8 cellular contexts compared by ENCODE assay signal in genomic region chr14:51095854-51096823, GRCh38. TPM values are rescaled to one million over a fixed set of nuclear protein-coding genes. Genes with fewer than 3 reads are reported as not detected.
DNase-seq lines count a peak whose midpoint lies in the region; ATAC-seq and TF ChIP-seq lines count a peak whose summit lies in the region.

No MANE protein-coding gene starts in this region.

- CTCF ChIA-PET in AG04450 (lab: Charles Lee) = no interaction called here

- H3K4me3 ChIP-seq in AG04450 (ENCODE audit: low read depth, low read length) (peak overlapping the region; percentile 62), HAP-1 (peak overlapping the region; percentile 63), coronary artery (peak overlapping the region; percentile 81), lower lobe of right lung (peak overlapping the region; percentile 67), stomach (peak overlapping the region; percentile 59 to 77 (median 70))

- H3K36me3 ChIP-seq in HAP-1 (replicated peaks) (no peaks in the 10 kb centered on the region), lower lobe of right lung (no peaks in the 10 kb centered on the region), stomach (no peaks in the 10 kb centered on the region)

- H3K27me3 ChIP-seq in AG04450 (ENCODE audit: control insufficient read depth, insufficient read depth, low read length) (peaks cover 31% of the 10 kb centered on the region), HAP-1 (ENCODE audit: low read depth) (no peaks in the 10 kb centered on the region), lower lobe of right lung (ENCODE audit: low read depth) (peaks cover 26% of the 10 kb centered on the region), stomach (peaks cover 0 to 60% (median 36%) of the 10 kb centered on the region in 3 donors)

- intact Hi-C loops in lower lobe of right lung (cut with DNase I) (no loop called here), stomach (cut with DNase I; ENCODE audit: low total_unique reads) (no loop called here)

- ATAC-seq in lower lobe of right lung = peak; percentile 4 to 19
- ATAC-seq in GM21526 (IDR thresholded peaks at IDR 0.05; ENCODE audit: low FRiP score, unreplicated experiment) = no peak

- TF ChIP-seq CTCF in AG04450 (IDR thresholded peaks at IDR 0.05; ENCODE audit: low read depth, low read length) (no peak), coronary artery (IDR thresholded peaks at IDR 0.05) (no peak), lower lobe of right lung (IDR thresholded peaks at IDR 0.05) (no peak), stomach (IDR thresholded peaks at IDR 0.05) (no peak)

- WGBS in stomach, 5 donors = 15 to 22% (median 18%) methylated on average over 19 of the region's 19 CpGs

- POLR2A ChIA-PET in AG04450 (lab: Yijun Ruan, JAX) = no interaction called here

- TF ChIP-seq POLR2A in stomach (IDR thresholded peaks at IDR 0.05) = no peak

- no peak for DNase-seq in AG04450 (ENCODE audit: low read depth, low spot score)
- peak; percentile 56 to 91 for DNase-seq in HAP-1 (ENCODE audit: low spot score in 2 of 2)
- DNase-seq in SHP77 treated with DMSO at 0.1 percent for 48 hours (lab: John Stamatoyannopoulos, UW) = peak; percentile 63
- DNase-seq in coronary artery (ENCODE audit: low spot score) = no peak
- no peak for DNase-seq in lower lobe of right lung
- DNase-seq in stomach = no peak
- no peak for DNase-seq in SIG-M5 (lab: John Stamatoyannopoulos, UW)

- H3K9me3 ChIP-seq in AG04450 (ENCODE audit: control insufficient read depth, insufficient read depth, low read length) (peaks cover 7% of the 10 kb centered on the region; the same call in 1 of the 2 replicates), HAP-1 (no peaks in the 10 kb centered on the region), lower lobe of right lung (no peaks in the 10 kb centered on the region), stomach (no peaks in the 10 kb centered on the region)

- peaks cover 37% of the 10 kb centered on the region for H3K4me1 ChIP-seq in HAP-1
- H3K4me1 ChIP-seq in lower lobe of right lung = peaks cover 24% of the 10 kb centered on the region
- H3K4me1 ChIP-seq in stomach = peaks cover 23 to 36% (median 29%) of the 10 kb centered on the region in 4 donors

- TF ChIP-seq EP300 in stomach (IDR thresholded peaks at IDR 0.05) = no peak

- in situ Hi-C loops in HAP-1 (cut with MboI; ENCODE audit: low sequenced_read_pairs) = loop anchor here (5.0 kb wide), 1 partner anchor 146 kb away; the partner anchor contains the start of gene TMX1

- H3K27ac ChIP-seq in AG04450 (ENCODE audit: low read depth, low read length) = no peak overlapping the region
- peak overlapping the region in 1 of 2 donors; percentile 58 for H3K27ac ChIP-seq in coronary artery
- no peak overlapping the region for H3K27ac ChIP-seq in lower lobe of right lung
- H3K27ac ChIP-seq in stomach = peak overlapping the region in 4 of 5 donors; percentile 63 to 82 (median 74)

RNA-seq across cellular contexts. Expression of gene TRIM9, which starts 1.2 kb away (rescaled TPM):
- polyA plus RNA-seq in AG04450 (2011; rRNA removed) = 0.02 and 0.06 TPM in 2 replicates
- not detected in 2 replicates for polyA minus RNA-seq in AG04450 (2011; rRNA and poly(A)+ RNA removed)
- total RNA-seq in lower lobe of right lung = 0.92 TPM
- 10 to 100 TPM in 1 of 5 donors, 1 to 10 TPM in 3, under 1 TPM in 1; 0.45 to 15.1 (median 1.9) TPM for total RNA-seq in stomach
- polyA plus RNA-seq in stomach = 1 to 10 TPM in 1 of 3 donors, under 1 TPM in 2; 0.70 to 1.2 (median 0.76) TPM

Comparison
In these comparisons a context has a peak if more than half of its experiments do, and no peak if none do; other contexts are left out.
1. DNase-seq: peak in HAP-1 (2 of 2) and SHP77 treated with DMSO at 0.1 percent for 48 hours (single experiment); none in AG04450 (single experiment), coronary artery (single experiment), lower lobe of right lung (single experiment), stomach (single experiment) and SIG-M5 (single experiment).
2. H3K27ac ChIP-seq: peak in stomach (4 of 5); none in AG04450 (single experiment) and lower lobe of right lung (single experiment).
3. Peak in every context shown above with its lines, with median percentiles within 50 percentile points of each other: H3K4me3 ChIP-seq.